ENCODE assay signal across 20 cellular contexts in the genomic region with DNA sequence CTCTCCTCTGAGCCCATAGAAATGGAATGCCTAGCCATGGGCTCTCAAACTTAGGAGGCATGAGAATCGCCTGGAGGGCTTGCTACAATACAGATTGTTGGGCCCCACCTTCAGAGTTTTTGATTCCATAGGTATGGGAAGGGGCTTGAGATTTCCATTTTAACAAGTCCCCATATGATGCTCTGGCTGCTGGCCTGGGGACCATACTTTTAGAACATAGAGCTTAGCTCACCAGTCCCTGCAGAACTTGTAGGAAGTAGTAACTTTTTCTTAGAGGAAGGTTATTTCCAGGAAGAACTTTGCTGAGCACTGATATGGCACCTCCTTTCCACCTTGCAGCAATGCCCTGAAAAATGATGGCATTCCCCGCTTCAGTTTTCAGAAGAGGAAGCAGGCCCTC.
"Had no signal": no experiment of that assay in that cellular context is flagged by ENCODE, and none has a peak within 500 bp of the region (broad histone marks: within the 10 kb centered on the region; RNA-seq: fewer than 3 reads in every experiment).

No MANE protein-coding gene starts in this region.

- H3K79me2 ChIP-seq: parathyroid adenoma had no signal

- H3K27ac ChIP-seq: epithelial cell of prostate, esophagus squamous epithelium, foreskin keratinocyte, neural progenitor cell, parathyroid adenoma, psoas muscle, sigmoid colon, stomach, thoracic aorta, transverse colon had no signal

- H2AFZ ChIP-seq: neural progenitor cell, parathyroid adenoma had no signal

- H3K4me2 ChIP-seq: neural progenitor cell had no signal

- DNase-seq: central memory CD4-positive, alpha-beta T cell; effector memory CD4-positive, alpha-beta T cell; esophagus squamous epithelium; foreskin keratinocyte; midbrain; occipital lobe; sigmoid colon; stimulated activated CD4-positive, alpha-beta T cell treated with anti-CD3 and anti-CD28 coated beads, Interleukin-12 subunit alpha, Interleukin-12 subunit beta, amount 100 ng/mL, for 4 hours; stimulated activated naive CD4-positive, alpha-beta T cell; stomach; substantia nigra; transverse colon had no signal

- H3K4me3 Mint-ChIP-seq: memory B cell; natural killer cell treated with Interleukin-12 subunit alpha and Interleukin-12 subunit beta and Interleukin-15 and Interleukin-18, amount 100 ng/mL, for 72 hours; neural progenitor cell had no signal

- H3K36me3 ChIP-seq: esophagus squamous epithelium, neural progenitor cell, sigmoid colon, stomach, thoracic aorta, transverse colon had no signal

- H3K4me1 ChIP-seq: foreskin keratinocyte, parathyroid adenoma, sigmoid colon, stomach, transverse colon had no signal

- H3K9me3 Mint-ChIP-seq: natural killer cell treated with Interleukin-12 subunit alpha and Interleukin-12 subunit beta and Interleukin-15 and Interleukin-18, amount 100 ng/mL, for 72 hours had no signal

- H3K4me3 ChIP-seq: esophagus squamous epithelium, neural progenitor cell, psoas muscle, sigmoid colon, skin epidermis, stomach, thoracic aorta, transverse colon had no signal

- H3K27ac Mint-ChIP-seq: memory B cell; natural killer cell treated with Interleukin-12 subunit alpha and Interleukin-12 subunit beta and Interleukin-15 and Interleukin-18, amount 100 ng/mL, for 72 hours; neural progenitor cell had no signal

- H3K27me3 ChIP-seq: foreskin keratinocyte, neural progenitor cell, sigmoid colon, stomach, transverse colon had no signal

- H3K36me3 Mint-ChIP-seq: memory B cell; natural killer cell treated with Interleukin-12 subunit alpha and Interleukin-12 subunit beta and Interleukin-15 and Interleukin-18, amount 100 ng/mL, for 72 hours; neural progenitor cell had no signal

- H3K9me3 ChIP-seq: esophagus squamous epithelium, psoas muscle, sigmoid colon, thoracic aorta, transverse colon had no signal

- H3K9ac ChIP-seq: neural progenitor cell, parathyroid adenoma had no signal

- H3K4me1 Mint-ChIP-seq: memory B cell had no signal
